In genomic region chr17:37774508-37774907, GRCh38 we compare ENCODE assay signal across 9 cellular contexts.
A peak's percentile ranks its signal among the peaks of the same experiment; 100 is the strongest.
DNase-seq lines count a peak whose midpoint lies in the region; ATAC-seq lines count a peak whose summit lies in the region.
"Had no signal": no experiment of that assay in that cellular context is flagged by ENCODE, and none has a peak within 500 bp of the region (broad histone marks: within the 10 kb centered on the region; RNA-seq: fewer than 3 reads in every experiment).

No MANE protein-coding gene starts in this region.

- peak; percentile 86 for ATAC-seq in HG02798 (IDR thresholded peaks at IDR 0.05; ENCODE audit: poor library complexity, unreplicated experiment)

- DNase-seq in activated T-cell treated with anti-CD3 and anti-CD28 coated beads for 48 hours (ENCODE audit: low read depth) (peak; percentile 21), activated T-cell treated with anti-CD3 and anti-CD28 coated beads for 4 hours (no peak), RPMI8226 (peak; percentile 84), NCI-H2029 (lab: John Stamatoyannopoulos, UW) (no peak), COLO668 (lab: John Stamatoyannopoulos, UW; ENCODE audit: unreplicated experiment) (no peak), HuH-7 (ENCODE audit: low spot score) (no peak)
- DNase-seq in stimulated activated CD8-positive, alpha-beta memory T cell treated with anti-CD3 and anti-CD28 coated beads, Interleukin-4, amount 100 ng/mL, for 48 hours: peak; percentile 46
- DNase-seq: T-helper 9 cell had no signal

Comparison
In these comparisons a context has a peak if more than half of its experiments do, and no peak if none do; other contexts are left out.
1. DNase-seq: peak in activated T-cell treated with anti-CD3 and anti-CD28 coated beads for 48 hours (single experiment), RPMI8226 (single experiment) and stimulated activated CD8-positive, alpha-beta memory T cell treated with anti-CD3 and anti-CD28 coated beads, Interleukin-4, amount 100 ng/mL, for 48 hours (single experiment); none in activated T-cell treated with anti-CD3 and anti-CD28 coated beads for 4 hours (single experiment), NCI-H2029 (single experiment), COLO668 (single experiment) and HuH-7 (single experiment).